ENCODE assay signal across 21 cellular contexts in genomic region chr21:15564907-15565306, GRCh38.
"Had no signal": no experiment of that assay in that cellular context is flagged by ENCODE, and none has a peak within 500 bp of the region (broad histone marks: within the 10 kb centered on the region; RNA-seq: fewer than 3 reads in every experiment).

No MANE protein-coding gene starts in this region.

- H3K27ac Mint-ChIP-seq: activated CD4-positive, alpha-beta T cell treated with anti-CD3 and anti-CD28 coated beads, Interleukin-2, amount 10 ng/mL, durations not matched to agents 7 days and 5 days; activated CD8-positive, alpha-beta T cell treated with anti-CD3 and anti-CD28 coated beads, Interleukin-2, amount 10 ng/mL, durations not matched to agents 7 days and 5 days; activated naive CD8-positive, alpha-beta T cell treated with anti-CD3 and anti-CD28 coated beads, Interleukin-2, amount 10 ng/mL, durations not matched to agents 7 days and 5 days; activated T-cell treated with anti-CD3 and anti-CD28 coated beads, Interleukin-2, amount 50 U/mL, for 24 hours; activated T-helper 2 cell treated with anti-CD3 and anti-CD28 coated beads, Interferon-gamma antibody, Interleukin-2, Interleukin-4, amounts not matched to agents 10 μg/mL and 5 μg/mL and 100 μg/mL, durations not matched to agents 14 hours and 24 hours and 36 hours had no signal

- H3K27me3 ChIP-seq: ovary, thyroid gland, uterus had no signal

- H3K9me3 ChIP-seq: esophagus squamous epithelium, ovary, thyroid gland, uterus had no signal

- H3K4me3 ChIP-seq: esophagus squamous epithelium, ovary, thyroid gland, uterus had no signal

- H3K27ac ChIP-seq: esophagus squamous epithelium, ovary, thyroid gland, uterus had no signal

- ATAC-seq: activated CD8-positive, alpha-beta T cell treated with anti-CD3 and anti-CD28 coated beads, Interleukin-2, amount 10 ng/mL, durations not matched to agents 7 days and 5 days; naive thymus-derived CD8-positive, alpha-beta T cell had no signal

- H3K9me3 Mint-ChIP-seq: activated CD4-positive, alpha-beta T cell treated with anti-CD3 and anti-CD28 coated beads, Interleukin-2, amount 10 ng/mL, durations not matched to agents 7 days and 5 days; activated naive CD8-positive, alpha-beta T cell treated with anti-CD3 and anti-CD28 coated beads, Interleukin-2, amount 10 ng/mL, durations not matched to agents 7 days and 5 days; activated T-cell treated with anti-CD3 and anti-CD28 coated beads, Interleukin-2, amount 50 U/mL, for 24 hours; activated T-helper 2 cell treated with anti-CD3 and anti-CD28 coated beads, Interferon-gamma antibody, Interleukin-2, Interleukin-4, amounts not matched to agents 10 μg/mL and 5 μg/mL and 100 μg/mL, durations not matched to agents 14 hours and 24 hours and 36 hours; naive thymus-derived CD8-positive, alpha-beta T cell had no signal

- H3K36me3 Mint-ChIP-seq: activated naive CD8-positive, alpha-beta T cell treated with anti-CD3 and anti-CD28 coated beads, Interleukin-2, amount 10 ng/mL, durations not matched to agents 7 days and 5 days; naive thymus-derived CD8-positive, alpha-beta T cell had no signal

- H3K4me1 Mint-ChIP-seq: naive thymus-derived CD8-positive, alpha-beta T cell had no signal

- DNase-seq: activated CD4-positive, alpha-beta T cell treated with anti-CD3 and anti-CD28 coated beads, Interleukin-2, amount 10 ng/mL, durations not matched to agents 7 days and 5 days; activated CD8-positive, alpha-beta T cell treated with anti-CD3 and anti-CD28 coated beads, Interleukin-2, amount 10 ng/mL, durations not matched to agents 7 days and 5 days; activated naive CD4-positive, alpha-beta T cell treated with Interleukin-2 at 50 U/mL for 16 hours; activated naive CD8-positive, alpha-beta T cell treated with anti-CD3 and anti-CD28 coated beads, Interleukin-2, amount 10 ng/mL, durations not matched to agents 7 days and 5 days; activated T-cell treated with anti-CD3 and anti-CD28 coated beads, Interleukin-2, amount 50 U/mL, for 24 hours; anterior cingulate cortex; cerebellar nuclear complex; cortex of kidney; esophagus squamous epithelium; left cardiac atrium; mammary epithelial cell; naive thymus-derived CD8-positive, alpha-beta T cell; ovary; stimulated activated CD4-positive, alpha-beta T cell treated with anti-CD3 and anti-CD28 coated beads, Interleukin-12 subunit alpha, Interleukin-12 subunit beta, amount 100 ng/mL, for 4 hours; stimulated activated CD4-positive, alpha-beta T cell treated with anti-CD3 and anti-CD28 coated beads, Interleukin-1b, Interleukin-23, amount 100 ng/mL, for 48 hours; stimulated activated CD8-positive, alpha-beta memory T cell treated with anti-CD3 and anti-CD28 coated beads, Interleukin-4, amount 100 ng/mL, for 48 hours; stimulated activated naive CD4-positive, alpha-beta T cell treated with Interleukin-2 at 50 U/mL for 16 hours; T1000; thyroid gland; uterus had no signal

- H3K4me1 ChIP-seq: esophagus squamous epithelium, thyroid gland, uterus had no signal

- H3K4me3 Mint-ChIP-seq: activated CD4-positive, alpha-beta T cell treated with anti-CD3 and anti-CD28 coated beads, Interleukin-2, amount 10 ng/mL, durations not matched to agents 7 days and 5 days; activated CD8-positive, alpha-beta T cell treated with anti-CD3 and anti-CD28 coated beads, Interleukin-2, amount 10 ng/mL, durations not matched to agents 7 days and 5 days; activated naive CD8-positive, alpha-beta T cell treated with anti-CD3 and anti-CD28 coated beads, Interleukin-2, amount 10 ng/mL, durations not matched to agents 7 days and 5 days; activated T-cell treated with anti-CD3 and anti-CD28 coated beads, Interleukin-2, amount 50 U/mL, for 24 hours; naive thymus-derived CD8-positive, alpha-beta T cell had no signal

- H3K36me3 ChIP-seq: esophagus squamous epithelium, ovary, thyroid gland, uterus had no signal
